ENCODE assay signal across 8 cellular contexts in the genomic region with DNA sequence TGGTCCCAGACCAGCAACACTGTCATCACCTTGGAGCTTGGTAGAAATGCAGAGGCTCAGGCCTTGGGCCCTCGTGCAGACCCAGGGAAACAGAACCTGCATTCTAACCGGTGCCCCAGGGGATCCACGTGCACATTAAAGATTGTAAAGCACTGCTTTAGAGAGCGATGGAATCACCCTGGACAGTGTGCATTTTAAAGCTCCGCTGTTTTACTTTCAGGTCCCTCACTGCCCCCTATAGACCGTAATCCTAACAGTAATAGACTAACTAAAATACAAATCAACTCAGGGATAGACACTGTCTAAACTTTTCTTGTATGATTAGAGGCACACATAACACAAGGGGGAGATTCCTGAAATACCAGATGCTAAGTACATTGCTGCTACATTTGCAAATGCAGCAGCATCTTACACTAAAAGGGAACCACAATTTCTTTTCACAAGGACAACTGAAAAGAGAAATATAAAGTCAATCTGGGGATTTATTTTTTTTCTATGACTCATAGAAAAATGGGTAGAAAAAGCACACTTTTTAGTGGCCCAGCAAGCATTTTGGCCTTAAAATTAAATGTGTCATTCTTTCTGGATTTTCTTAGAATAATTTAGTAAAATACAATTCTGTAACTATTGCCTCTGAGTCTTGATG. TPM values are rescaled to one million over a fixed set of nuclear protein-coding genes. Genes with fewer than 3 reads are reported as not detected.
DNase-seq lines count a peak whose midpoint lies in the region; ATAC-seq and TF ChIP-seq lines count a peak whose summit lies in the region.

No MANE protein-coding gene starts in this region.

- ATAC-seq in GM21447 (IDR thresholded peaks at IDR 0.05; ENCODE audit: unreplicated experiment): no peak
- no peak for ATAC-seq in GM19467 (IDR thresholded peaks at IDR 0.05; ENCODE audit: unreplicated experiment)

- POLR2A ChIA-PET in HEK293T (lab: Yijun Ruan, JAX): interaction anchor here (1.0 to 1.9 kb wide), 2 partner anchors 10 to 188 kb away, joined by 4 to 8 read pairs; a partner anchor contains a TSS

- no peaks in the 10 kb centered on the region for H3K4me1 ChIP-seq in ascending aorta

- peak; percentile 71 for DNase-seq in Ammon's horn (ENCODE audit: low spot score)
- peak; percentile 63 for DNase-seq in HEK293T (ENCODE audit: extremely low spot score)
- DNase-seq in SW480 (ENCODE audit: low spot score): peak; percentile 40
- peak; percentile 39 for DNase-seq in iPS-NIHi11 (ENCODE audit: low spot score)
- no peak for DNase-seq in epidermal melanocyte (ENCODE audit: insufficient read length, low spot score)
- no peak for DNase-seq in ascending aorta (ENCODE audit: low spot score in 2 of 2)

- peak in 1 of 3 experiments; percentile 27 for TF ChIP-seq CTCF in ascending aorta (IDR thresholded peaks at IDR 0.05)

- no peaks in the 10 kb centered on the region for H3K9me3 ChIP-seq in ascending aorta

- H3K4me3 ChIP-seq in ascending aorta: no peak overlapping the region

- H3K36me3 ChIP-seq in ascending aorta: no peaks in the 10 kb centered on the region

- no peak overlapping the region for H3K27ac ChIP-seq in ascending aorta

- CTCF ChIA-PET in HEK293T (lab: Yijun Ruan, JAX): interaction anchor here (0.6 to 7.2 kb wide), 12 partner anchors 8 to 369 kb away, joined by 3 to 89 read pairs (median 4); a partner anchor contains a TSS

- intact Hi-C loops in ascending aorta (cut with DNase I): no loop called here

- no peaks in the 10 kb centered on the region for H3K27me3 ChIP-seq in ascending aorta

TF ChIP-seq in HEK293T, 16 proteins besides CTCF, POLR2A, EP300 and RAD21:
- TF ChIP-seq BHLHE40 (IDR thresholded peaks at IDR 0.05; ENCODE audit: borderline replicate concordance) (no peak), SUZ12 (IDR thresholded peaks at IDR 0.05) (no peak), L3MBTL2 (conservative IDR thresholded peaks at IDR 0.05) (no peak), TARDBP (IDR thresholded peaks at IDR 0.05) (no peak), SP1 (IDR thresholded peaks at IDR 0.05) (no peak), CTBP1 (IDR thresholded peaks at IDR 0.05; ENCODE audit: borderline replicate concordance) (no peak), FOXA1 (IDR thresholded peaks at IDR 0.05) (no peak), ARNT (IDR thresholded peaks at IDR 0.05) (no peak), HDGF (IDR thresholded peaks at IDR 0.05; ENCODE audit: borderline replicate concordance) (no peak), FOXM1 (IDR thresholded peaks at IDR 0.05; ENCODE audit: borderline replicate concordance) (no peak), NFRKB (IDR thresholded peaks at IDR 0.05) (no peak), FOXK2 (IDR thresholded peaks at IDR 0.05) (no peak), ELF4 (IDR thresholded peaks at IDR 0.05) (no peak), LEF1 (IDR thresholded peaks at IDR 0.05; ENCODE audit: borderline replicate concordance) (no peak), ZNF384 (IDR thresholded peaks at IDR 0.05) (no peak)
- TF ChIP-seq, protein P1, sequence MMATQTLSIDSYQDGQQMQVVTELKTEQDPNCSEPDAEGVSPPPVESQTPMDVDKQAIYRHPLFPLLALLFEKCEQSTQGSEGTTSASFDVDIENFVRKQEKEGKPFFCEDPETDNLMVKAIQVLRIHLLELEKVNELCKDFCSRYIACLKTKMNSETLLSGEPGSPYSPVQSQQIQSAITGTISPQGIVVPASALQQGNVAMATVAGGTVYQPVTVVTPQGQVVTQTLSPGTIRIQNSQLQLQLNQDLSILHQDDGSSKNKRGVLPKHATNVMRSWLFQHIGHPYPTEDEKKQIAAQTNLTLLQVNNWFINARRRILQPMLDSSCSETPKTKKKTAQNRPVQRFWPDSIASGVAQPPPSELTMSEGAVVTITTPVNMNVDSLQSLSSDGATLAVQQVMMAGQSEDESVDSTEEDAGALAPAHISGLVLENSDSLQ (IDR thresholded peaks at IDR 0.05): no peak

RNA-seq across cellular contexts. Expression of a gene that starts 10.5 kb away (rescaled TPM):
- not detected for total RNA-seq in ascending aorta

Comparison
In these comparisons a context has a peak if more than half of its experiments do, and no peak if none do; other contexts are left out.
1. DNase-seq: peak in Ammon's horn (single experiment), HEK293T (single experiment), SW480 (single experiment) and iPS-NIHi11 (single experiment); none in epidermal melanocyte (single experiment) and ascending aorta (0 of 2).